8 cellular contexts compared by ENCODE assay signal in genomic region chr11:113896156-113896879, GRCh38. TPM values are rescaled to one million over a fixed set of nuclear protein-coding genes. Genes with fewer than 3 reads are reported as not detected.
DNase-seq lines count a peak whose midpoint lies in the region; ATAC-seq and TF ChIP-seq lines count a peak whose summit lies in the region.

No MANE protein-coding gene starts in this region.

- intact Hi-C loops in transverse colon (cut with DNase I; ENCODE audit: low total_unique reads): no loop called here

- no peaks in the 10 kb centered on the region for H3K4me1 ChIP-seq in transverse colon

- no peaks in the 10 kb centered on the region for H3K9me3 ChIP-seq in transverse colon

- TF ChIP-seq CTCF in LNCaP clone FGC (IDR thresholded peaks at IDR 0.05; ENCODE audit: control insufficient read depth, extremely low read depth, insufficient read depth) (peak; percentile 81), transverse colon (IDR thresholded peaks at IDR 0.05) (peak; percentile 65 to 81 (median 78))

- 19 to 40% methylated on average over 4 to 10 of the region's 10 CpGs for WGBS in transverse colon (ENCODE audit: low coverage in 1 of 2), 2 donors

- no peaks in the 10 kb centered on the region for H3K36me3 ChIP-seq in transverse colon

- in situ Hi-C loops in transverse colon (cut with MboI; ENCODE audit: low pct_ligation_motif_present in 1 of 4, low pct_unique_long_range_greater_than_20kb in 1 of 4, low sequenced_read_pairs in 3 of 4): loop anchor here in 3 of 4 donors (5.0 to 25.0 kb wide), 3 partner anchors 366 to 368 kb away; no protein-coding TSS in a partner anchor

- H3K27ac ChIP-seq in transverse colon: no peak overlapping the region

- no peak for TF ChIP-seq EP300 in transverse colon (IDR thresholded peaks at IDR 0.05; ENCODE audit: low read depth)

- H3K4me3 ChIP-seq in LNCaP clone FGC (ENCODE audit: low read depth, low read length) (no peak overlapping the region), transverse colon (no peak overlapping the region)

- no peak for ATAC-seq in GM21381 (IDR thresholded peaks at IDR 0.05; ENCODE audit: unreplicated experiment)

- TF ChIP-seq POLR2A in transverse colon (IDR thresholded peaks at IDR 0.05): no peak

- H3K27me3 ChIP-seq in transverse colon: no peaks in the 10 kb centered on the region

- peak; percentile 7 for DNase-seq in activated T-cell treated with anti-CD3 and anti-CD28 coated beads for 1 hour (ENCODE audit: low read depth)
- no peak for DNase-seq in activated T-cell treated with anti-CD3 and anti-CD28 coated beads for 4 hours
- no peak for DNase-seq in LNCaP clone FGC (ENCODE audit: low read depth)
- peak in 3 of 5 donors; percentile 8 to 30 (median 22) for DNase-seq in T-helper 1 cell
- DNase-seq in dedifferentiated amniotic fluid mesenchymal stem cell (ENCODE audit: extremely low spot score): peak; percentile 23
- peak; percentile 42 to 58 for DNase-seq in lung microvascular endothelial cell (ENCODE audit: low read depth in 2 of 2)
- peak; percentile 39 for DNase-seq in transverse colon

RNA-seq across cellular contexts. Expression of gene HTR3B, which starts 8.3 kb away (rescaled TPM):
- not detected in 2 replicates for total RNA-seq in lung microvascular endothelial cell
- total RNA-seq in transverse colon: under 1 TPM in 1 of 4 donors, not detected in 3; 0.14 TPM

RNA-seq across cellular contexts. Expression of gene USP28, which starts 20.9 kb away (rescaled TPM):
- total RNA-seq in lung microvascular endothelial cell (19.8 and 22.2 TPM in 2 replicates), transverse colon (10 to 100 TPM; 10.1 to 28.3 (median 19.0) TPM)

Comparison
In these comparisons a context has a peak if more than half of its experiments do, and no peak if none do; other contexts are left out.
1. DNase-seq: peak in activated T-cell treated with anti-CD3 and anti-CD28 coated beads for 1 hour (single experiment), T-helper 1 cell (3 of 5), dedifferentiated amniotic fluid mesenchymal stem cell (single experiment), lung microvascular endothelial cell (2 of 2) and transverse colon (single experiment); none in activated T-cell treated with anti-CD3 and anti-CD28 coated beads for 4 hours (single experiment) and LNCaP clone FGC (single experiment).